21 cellular contexts compared by ENCODE assay signal in genomic region chr3:123743121-123743520, GRCh38.
"Had no signal": no experiment of that assay in that cellular context is flagged by ENCODE, and none has a peak within 500 bp of the region (broad histone marks: within the 10 kb centered on the region; RNA-seq: fewer than 3 reads in every experiment).

No MANE protein-coding gene starts in this region.

- H3K36me3 ChIP-seq: gastroesophageal sphincter, heart right ventricle, prostate gland, right atrium auricular region, suprapubic skin had no signal

- H3K4me1 Mint-ChIP-seq: activated CD4-positive, alpha-beta T cell treated with anti-CD3 and anti-CD28 coated beads, Interleukin-2, amount 10 ng/mL, durations not matched to agents 24 days and 14 days; activated naive CD4-positive, alpha-beta T cell treated with anti-CD3 and anti-CD28 coated beads, Interleukin-2, amount 10 ng/mL, durations not matched to agents 7 days and 5 days; activated naive CD8-positive, alpha-beta T cell treated with anti-CD3 and anti-CD28 coated beads, Interleukin-2, amount 50 U/mL, for 24 hours; immature natural killer cell; memory B cell; naive B cell had no signal

- H3K4me1 ChIP-seq: heart right ventricle, prostate gland, right atrium auricular region, suprapubic skin had no signal

- H3K4me3 Mint-ChIP-seq: activated CD4-positive, alpha-beta T cell treated with anti-CD3 and anti-CD28 coated beads, Interleukin-2, amount 10 ng/mL, durations not matched to agents 24 days and 14 days; activated CD8-positive, alpha-beta T cell treated with anti-CD3 and anti-CD28 coated beads for 36 hours; activated naive CD4-positive, alpha-beta T cell treated with anti-CD3 and anti-CD28 coated beads, Interleukin-2, amount 10 ng/mL, durations not matched to agents 7 days and 5 days; activated naive CD8-positive, alpha-beta T cell treated with anti-CD3 and anti-CD28 coated beads, Interleukin-2, amount 50 U/mL, for 24 hours; immature natural killer cell; memory B cell; naive B cell; stimulated activated naive CD8-positive, alpha-beta T cell treated with anti-CD3 and anti-CD28 coated beads, Interleukin-15, Interleukin-2, amounts not matched to agents 100 ng/mL and 50 ng/mL, for 24 hours had no signal

- DNase-seq: activated CD4-positive, alpha-beta T cell treated with anti-CD3 and anti-CD28 coated beads, Interleukin-2, amount 10 ng/mL, durations not matched to agents 24 days and 14 days; activated CD8-positive, alpha-beta T cell treated with anti-CD3 and anti-CD28 coated beads for 36 hours; activated naive CD4-positive, alpha-beta T cell treated with anti-CD3 and anti-CD28 coated beads, Interleukin-2, amount 10 ng/mL, durations not matched to agents 7 days and 5 days; activated naive CD8-positive, alpha-beta T cell treated with anti-CD3 and anti-CD28 coated beads, Interleukin-2, amount 50 U/mL, for 24 hours; activated T-cell treated with anti-CD3 and anti-CD28 coated beads, Interleukin-2, amount 50 U/mL, for 1 hour; aorta; cerebellar nuclear complex; dermis blood vessel endothelial cell; effector memory CD4-positive, alpha-beta T cell; heart right ventricle; immature natural killer cell; mucosa of descending colon; naive B cell; upper lobe of left lung had no signal

- H3K27me3 Mint-ChIP-seq: naive B cell had no signal

- H3K36me3 Mint-ChIP-seq: activated naive CD4-positive, alpha-beta T cell treated with anti-CD3 and anti-CD28 coated beads, Interleukin-2, amount 10 ng/mL, durations not matched to agents 7 days and 5 days; immature natural killer cell; memory B cell; naive B cell had no signal

- ATAC-seq: activated CD8-positive, alpha-beta T cell treated with anti-CD3 and anti-CD28 coated beads for 36 hours; activated naive CD8-positive, alpha-beta T cell treated with anti-CD3 and anti-CD28 coated beads, Interleukin-2, amount 50 U/mL, for 24 hours; gastroesophageal sphincter; heart right ventricle; mucosa of descending colon had no signal

- H3K27ac Mint-ChIP-seq: activated CD4-positive, alpha-beta T cell treated with anti-CD3 and anti-CD28 coated beads, Interleukin-2, amount 10 ng/mL, durations not matched to agents 24 days and 14 days; activated CD8-positive, alpha-beta T cell treated with anti-CD3 and anti-CD28 coated beads for 36 hours; activated naive CD4-positive, alpha-beta T cell treated with anti-CD3 and anti-CD28 coated beads, Interleukin-2, amount 10 ng/mL, durations not matched to agents 7 days and 5 days; activated naive CD8-positive, alpha-beta T cell treated with anti-CD3 and anti-CD28 coated beads, Interleukin-2, amount 50 U/mL, for 24 hours; immature natural killer cell; memory B cell; stimulated activated naive CD8-positive, alpha-beta T cell treated with anti-CD3 and anti-CD28 coated beads, Interleukin-15, Interleukin-2, amounts not matched to agents 100 ng/mL and 50 ng/mL, for 24 hours had no signal

- H3K27me3 ChIP-seq: gastroesophageal sphincter, heart right ventricle, right atrium auricular region, suprapubic skin, upper lobe of left lung had no signal

- H3K9me3 Mint-ChIP-seq: activated CD4-positive, alpha-beta T cell treated with anti-CD3 and anti-CD28 coated beads, Interleukin-2, amount 10 ng/mL, durations not matched to agents 24 days and 14 days; activated CD8-positive, alpha-beta T cell treated with anti-CD3 and anti-CD28 coated beads for 36 hours; activated naive CD4-positive, alpha-beta T cell treated with anti-CD3 and anti-CD28 coated beads, Interleukin-2, amount 10 ng/mL, durations not matched to agents 7 days and 5 days; activated naive CD8-positive, alpha-beta T cell treated with anti-CD3 and anti-CD28 coated beads, Interleukin-2, amount 50 U/mL, for 24 hours; immature natural killer cell; memory B cell; naive B cell; stimulated activated naive CD8-positive, alpha-beta T cell treated with anti-CD3 and anti-CD28 coated beads, Interleukin-15, Interleukin-2, amounts not matched to agents 100 ng/mL and 50 ng/mL, for 24 hours had no signal

- H3K4me3 ChIP-seq: gastroesophageal sphincter, heart right ventricle, mucosa of descending colon, prostate gland, right atrium auricular region, skin epidermis, suprapubic skin, upper lobe of left lung had no signal

- H3K9me3 ChIP-seq: gastroesophageal sphincter, heart right ventricle, mucosa of descending colon, prostate gland, right atrium auricular region, suprapubic skin, upper lobe of left lung had no signal

- H3K27ac ChIP-seq: heart right ventricle, prostate gland, right atrium auricular region, skin epidermis, suprapubic skin, upper lobe of left lung had no signal
